In genomic region chr15:91538782-91539181, GRCh38 we compare ENCODE assay signal across 1 cellular context.
TF ChIP-seq lines count a peak whose summit lies in the region.

No MANE protein-coding gene starts in this region.

TF ChIP-seq in HepG2, 621 proteins besides CTCF, POLR2A, EP300 and RAD21 (continued from another document):
- TF ChIP-seq ZBTB49 (CRISPR knock-in tag; IDR thresholded peaks at IDR 0.05; ENCODE audit: borderline replicate concordance): no peak
